Comparison of ENCODE assay signal across 2 cellular contexts in the genomic region with DNA sequence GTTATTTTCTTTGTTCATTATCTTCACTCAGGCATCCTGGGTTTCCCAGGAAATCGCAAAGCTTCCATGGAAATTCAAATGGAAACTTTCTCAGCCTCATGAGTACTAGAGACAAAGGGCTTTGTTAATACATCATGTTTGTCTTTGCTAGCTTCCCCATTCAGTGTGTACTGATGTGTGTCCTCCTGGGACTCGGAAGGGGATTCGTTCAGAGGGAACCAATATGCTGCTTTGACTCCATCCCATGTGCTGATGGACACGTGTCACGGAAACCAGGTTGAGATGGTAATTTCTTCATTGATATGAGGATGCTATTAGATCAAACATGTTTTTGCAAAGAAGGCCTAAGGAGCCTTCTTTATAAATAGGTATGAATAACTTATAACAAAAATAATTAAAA.
A peak's percentile ranks its signal among the peaks of the same experiment; 100 is the strongest.
TF ChIP-seq lines count a peak whose summit lies in the region.

No MANE protein-coding gene starts in this region.

TF ChIP-seq in HepG2, 621 proteins besides CTCF, POLR2A, EP300 and RAD21 (continued from another document):
- TF ChIP-seq, protein P1, sequence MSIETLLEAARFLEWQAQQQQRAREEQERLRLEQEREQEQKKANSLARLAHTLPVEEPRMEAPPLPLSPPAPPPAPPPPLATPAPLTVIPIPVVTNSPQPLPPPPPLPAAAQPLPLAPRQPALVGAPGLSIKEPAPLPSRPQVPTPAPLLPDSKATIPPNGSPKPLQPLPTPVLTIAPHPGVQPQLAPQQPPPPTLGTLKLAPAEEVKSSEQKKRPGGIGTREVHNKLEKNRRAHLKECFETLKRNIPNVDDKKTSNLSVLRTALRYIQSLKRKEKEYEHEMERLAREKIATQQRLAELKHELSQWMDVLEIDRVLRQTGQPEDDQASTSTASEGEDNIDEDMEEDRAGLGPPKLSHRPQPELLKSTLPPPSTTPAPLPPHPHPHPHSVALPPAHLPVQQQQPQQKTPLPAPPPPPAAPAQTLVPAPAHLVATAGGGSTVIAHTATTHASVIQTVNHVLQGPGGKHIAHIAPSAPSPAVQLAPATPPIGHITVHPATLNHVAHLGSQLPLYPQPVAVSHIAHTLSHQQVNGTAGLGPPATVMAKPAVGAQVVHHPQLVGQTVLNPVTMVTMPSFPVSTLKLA (IDR thresholded peaks at IDR 0.05), result peak; percentile 50; the same call in 1 of the 2 replicates

TF ChIP-seq in WTC11, 78 proteins besides CTCF, POLR2A, EP300 and RAD21 (continued from another document):
- TF ChIP-seq, protein P2, sequence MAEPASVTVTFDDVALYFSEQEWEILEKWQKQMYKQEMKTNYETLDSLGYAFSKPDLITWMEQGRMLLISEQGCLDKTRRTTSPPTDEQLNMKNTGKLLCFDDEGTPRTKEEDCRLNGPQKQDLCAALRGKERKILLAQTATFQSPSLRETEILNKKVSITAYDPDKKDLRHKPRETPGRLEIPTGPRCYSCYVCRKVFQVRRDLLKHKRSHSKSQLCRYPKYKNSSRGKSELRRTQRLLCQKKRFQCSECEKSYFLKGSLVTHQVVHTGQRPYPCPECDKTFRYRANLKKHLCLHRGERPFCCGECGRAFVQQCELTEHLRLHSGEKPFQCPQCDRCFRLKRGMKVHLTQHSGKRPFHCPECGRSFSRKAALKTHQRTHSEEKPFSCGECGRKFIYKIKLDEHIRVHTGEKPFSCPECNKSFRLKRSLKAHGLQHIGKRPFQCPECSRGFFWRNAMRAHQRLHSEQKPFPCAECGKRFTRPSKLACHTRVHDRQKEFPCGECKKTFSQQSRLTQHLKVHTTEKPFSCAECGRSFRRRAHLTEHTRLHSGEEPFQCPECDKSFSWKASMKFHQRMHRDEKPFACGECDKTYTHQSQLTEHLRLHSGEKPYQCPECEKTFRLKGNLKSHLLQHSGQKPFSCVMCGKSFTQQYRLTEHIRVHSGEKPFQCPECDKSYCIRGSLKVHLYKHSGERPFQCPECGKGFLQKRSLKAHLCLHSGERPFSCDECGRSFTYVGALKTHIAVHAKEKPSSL (CRISPR knock-in tag; conservative IDR thresholded peaks at IDR 0.05), result no peak
- no peak for TF ChIP-seq FOXK1 (CRISPR knock-in tag; IDR thresholded peaks at IDR 0.05)
